ENCODE assay signal across 2 cellular contexts in genomic region chr5:109412981-109413402, GRCh38.
TF ChIP-seq lines count a peak whose summit lies in the region.

No MANE protein-coding gene starts in this region.

TF ChIP-seq in H1, 55 proteins besides CTCF, POLR2A, EP300 and RAD21:
- TF ChIP-seq TAF1 (IDR thresholded peaks at IDR 0.05; ENCODE audit: low read depth, low read length) (no peak), RXRA (IDR thresholded peaks at IDR 0.05; ENCODE audit: insufficient read depth, low read depth, low read length) (no peak), TEAD4 (IDR thresholded peaks at IDR 0.05; ENCODE audit: low read depth, low read length) (no peak), SIRT6 (IDR thresholded peaks at IDR 0.05; ENCODE audit: low read length) (no peak), SP1 (IDR thresholded peaks at IDR 0.05; ENCODE audit: low read depth, low read length) (no peak), KDM5A (IDR thresholded peaks at IDR 0.05; ENCODE audit: low read length) (no peak), CHD7 (IDR thresholded peaks at IDR 0.05; ENCODE audit: insufficient replicate concordance, low read length) (no peak), NANOG (IDR thresholded peaks at IDR 0.05; ENCODE audit: insufficient read depth, low read depth, low read length, poor library complexity, severe bottlenecking) (no peak)

TF ChIP-seq in WTC11, 78 proteins besides CTCF, POLR2A, EP300 and RAD21:
- no peak for TF ChIP-seq USF2 (CRISPR knock-in tag; IDR thresholded peaks at IDR 0.05)
